Comparison of ENCODE assay signal across 9 cellular contexts in genomic region chr13:110308377-110309158, GRCh38. TPM values are rescaled to one million over a fixed set of nuclear protein-coding genes. Genes with fewer than 3 reads are reported as not detected.
DNase-seq lines count a peak whose midpoint lies in the region; ATAC-seq and TF ChIP-seq lines count a peak whose summit lies in the region.
"Had no signal": no experiment of that assay in that cellular context is flagged by ENCODE, and none has a peak within 500 bp of the region (broad histone marks: within the 10 kb centered on the region; RNA-seq: fewer than 3 reads in every experiment).

No MANE protein-coding gene starts in this region.

- TF ChIP-seq CTCF in PC-3 (conservative IDR thresholded peaks at IDR 0.05; ENCODE audit: low read depth, low read length) (no peak), neural progenitor cell (IDR thresholded peaks at IDR 0.05) (no peak)

- H3K9me3 ChIP-seq in PC-3 (ENCODE audit: low read length) (no peaks in the 10 kb centered on the region), neural progenitor cell (ENCODE audit: low read depth) (no peaks in the 10 kb centered on the region)

- ATAC-seq in PC-3: peak; percentile 34

- CTCF ChIA-PET in PC-3 (lab: Charles Lee): interaction anchor here (0.6 to 1.4 kb wide), 2 partner anchors 103 to 104 kb away, joined by 4 read pairs; no protein-coding TSS in a partner anchor

- H3K9ac ChIP-seq in PC-3 (ENCODE audit: low read length) (peak overlapping the region; percentile 91), neural progenitor cell (no peak overlapping the region)

- no peaks in the 10 kb centered on the region for H3K27me3 ChIP-seq in PC-3 (ENCODE audit: low read length)
- no peaks in the 10 kb centered on the region for H3K27me3 ChIP-seq in neural progenitor cell

- H3K9me3 Mint-ChIP-seq in neural progenitor cell: no peaks in the 10 kb centered on the region

- H3K9me2 ChIP-seq in PC-3 (replicated peaks; ENCODE audit: low read length): no peaks in the 10 kb centered on the region

- peaks cover 8% of the 10 kb centered on the region for H3K27me3 Mint-ChIP-seq in neural progenitor cell (ENCODE audit: insufficient read depth, low read depth)

- no peaks in the 10 kb centered on the region for H3F3A ChIP-seq in PC-3 (ENCODE audit: low read length, unreplicated experiment)
- peaks cover 16% of the 10 kb centered on the region for H3F3A ChIP-seq in neural progenitor cell (ENCODE audit: low read depth)

- BruUV-seq in PC-3 (replicated peaks; lab: Mats Ljungman, UMichigan): TSS peak; percentile 36

- H3K27ac Mint-ChIP-seq in neural progenitor cell: peak overlapping the region; percentile 97

- H3K27ac ChIP-seq in PC-3 (ENCODE audit: low read length) (peak overlapping the region; percentile 49), neural progenitor cell (no peak overlapping the region), substantia nigra (ENCODE audit: low read depth, low read length, poor library complexity, severe bottlenecking) (no peak overlapping the region)

- H3K4me2 ChIP-seq in PC-3 (ENCODE audit: low read length) (peak overlapping the region; percentile 80), neural progenitor cell (peak overlapping the region; percentile 88)

- peaks cover 51% of the 10 kb centered on the region for H3K4me1 ChIP-seq in PC-3 (ENCODE audit: insufficient read depth, low read length)
- peaks cover 25% of the 10 kb centered on the region for H3K4me1 ChIP-seq in neural progenitor cell

- H3K36me3 Mint-ChIP-seq in neural progenitor cell: peaks cover 13% of the 10 kb centered on the region

- H3K4me3 Mint-ChIP-seq in neural progenitor cell: peak overlapping the region; percentile 97

- intact Hi-C loops in PC-3 (cut with micrococcal nuclease): loop anchor here (2.0 to 5.0 kb wide), 2 partner anchors 38 to 104 kb away; no protein-coding TSS in a partner anchor

- H3K36me3 ChIP-seq in PC-3 (ENCODE audit: low read depth, low read length) (no peaks in the 10 kb centered on the region), neural progenitor cell (no peaks in the 10 kb centered on the region)

- no peaks in the 10 kb centered on the region for H4K20me1 ChIP-seq in PC-3 (ENCODE audit: low read length)
- H4K20me1 ChIP-seq in neural progenitor cell (ENCODE audit: low read depth): peaks cover 57% of the 10 kb centered on the region

- H3K79me2 ChIP-seq in PC-3 (ENCODE audit: low read length): peaks cover 84% of the 10 kb centered on the region
- H3K79me2 ChIP-seq in neural progenitor cell (ENCODE audit: low read depth): peaks cover 84% of the 10 kb centered on the region

- peak overlapping the region; percentile 69 for H2AFZ ChIP-seq in PC-3 (ENCODE audit: low read length)
- peak overlapping the region; percentile 8 for H2AFZ ChIP-seq in neural progenitor cell (replicated peaks)

- peaks cover 59% of the 10 kb centered on the region for H3K4me1 Mint-ChIP-seq in neural progenitor cell

- POLR2A ChIA-PET in PC-3 (lab: Charles Lee; ENCODE audit: unreplicated experiment): interaction anchor here (0.6 to 1.1 kb wide), 2 partner anchors 14 to 46 kb away, joined by 7 to 9 read pairs; no protein-coding TSS in a partner anchor

- DNase-seq in COLO829 (ENCODE audit: low spot score): peak; percentile 16
- peak; percentile 53 for DNase-seq in PC-3
- DNase-seq in fibroblast of peridontal ligament (ENCODE audit: extremely low read depth): peak; percentile 64
- peak; percentile 84 for DNase-seq in neural progenitor cell (ENCODE audit: low spot score)
- DNase-seq in substantia nigra (lab: John Stamatoyannopoulos, UW): no peak
- DNase-seq in activated naive CD4-positive, alpha-beta T cell treated with anti-CD3 and anti-CD28 coated beads, Interleukin-2, amount 50 U/mL, for 16 hours: no peak
- DNase-seq in cortex of kidney (lab: John Stamatoyannopoulos, UW): no peak
- no peak for DNase-seq in NCI-H187 (lab: John Stamatoyannopoulos, UW)
- DNase-seq: effector memory CD4-positive, alpha-beta T cell had no signal

- H3K4me3 ChIP-seq in PC-3 (ENCODE audit: low read length) (peak overlapping the region; percentile 72), neural progenitor cell (peak overlapping the region; percentile 94)

RNA-seq across cellular contexts. Expression of gene COL4A2, which starts 1.5 kb away (rescaled TPM):
- total RNA-seq in PC-3 (2014; rRNA removed): 74.5 and 127 TPM in 2 replicates
- 73.6 and 139 TPM in 2 replicates for total RNA-seq in neural progenitor cell (ENCODE audit: low replicate concordance)

RNA-seq across cellular contexts. Expression of gene COL4A1, which starts 1.6 kb away (rescaled TPM):
- 35.7 and 48.7 TPM in 2 replicates for total RNA-seq in PC-3 (2014; rRNA removed)
- 105 and 120 TPM in 2 replicates for total RNA-seq in neural progenitor cell (ENCODE audit: low replicate concordance)

Comparison
In these comparisons a context has a peak if more than half of its experiments do, and no peak if none do; other contexts are left out.
1. DNase-seq: peak in COLO829 (single experiment), PC-3 (single experiment), fibroblast of peridontal ligament (single experiment) and neural progenitor cell (single experiment); none in substantia nigra (0 of 49), activated naive CD4-positive, alpha-beta T cell treated with anti-CD3 and anti-CD28 coated beads, Interleukin-2, amount 50 U/mL, for 16 hours (single experiment), cortex of kidney (single experiment) and NCI-H187 (0 of 2).